Comparison of ENCODE assay signal across 12 cellular contexts in genomic region chr12:104275689-104276088, GRCh38. TPM values are rescaled to one million over a fixed set of nuclear protein-coding genes. Genes with fewer than 3 reads are reported as not detected.
DNase-seq lines count a peak whose midpoint lies in the region; ATAC-seq, FAIRE-seq and TF ChIP-seq lines count a peak whose summit lies in the region.
"Had no signal": no experiment of that assay in that cellular context is flagged by ENCODE, and none has a peak within 500 bp of the region (broad histone marks: within the 10 kb centered on the region; RNA-seq: fewer than 3 reads in every experiment).

No MANE protein-coding gene starts in this region.

- peaks cover 9% of the 10 kb centered on the region for H3K27me3 Mint-ChIP-seq in activated CD8-positive, alpha-beta T cell treated with anti-CD3 and anti-CD28 coated beads, Interleukin-2, amount 10 ng/mL, durations not matched to agents 7 days and 5 days (ENCODE audit: low read depth)
- H3K27me3 Mint-ChIP-seq in activated CD8-positive, alpha-beta T cell treated with anti-CD3 and anti-CD28 coated beads for 36 hours, result no peaks in the 10 kb centered on the region

- no peaks in the 10 kb centered on the region for H3K79me2 ChIP-seq in GM12878 (ENCODE audit: control insufficient read depth, insufficient read depth, low read length)

- CTCF ChIA-PET in activated CD8-positive, alpha-beta T cell treated with anti-CD3 and anti-CD28 coated beads, Interleukin-2, amount 10 ng/mL, durations not matched to agents 7 days and 5 days (lab: Charles Lee), result interaction anchor here (1.1 kb wide), 1 partner anchor 23 kb away, joined by 3 read pairs; no protein-coding TSS in a partner anchor
- CTCF ChIA-PET in activated CD8-positive, alpha-beta T cell treated with anti-CD3 and anti-CD28 coated beads for 36 hours (lab: Charles Lee), result interaction anchor here (0.8 to 1.2 kb wide), 3 partner anchors 11 to 60 kb away, joined by 3 to 5 read pairs (median 3); partner anchors contain the start of gene TXNRD1
- CTCF ChIA-PET in GM12878 (lab: Yijun Ruan, JAX), result interaction anchor here (1.2 to 2.5 kb wide), 4 partner anchors 9 to 166 kb away, joined by 3 to 24 read pairs (median 4); no protein-coding TSS in a partner anchor

- TF ChIP-seq POLR2A in GM12878 (IDR thresholded peaks at IDR 0.05; ENCODE audit: low read depth, low read length) (no peak), heart left ventricle (IDR thresholded peaks at IDR 0.05) (no peak), gastroesophageal sphincter (IDR thresholded peaks at IDR 0.05) (no peak)

- RAD21 ChIA-PET in GM12878 (lab: Charles Lee; ENCODE audit: unreplicated experiment), result interaction anchor here (0.8 to 3.1 kb wide), 5 partner anchors 9 to 596 kb away, joined by 3 to 41 read pairs (median 3); no protein-coding TSS in a partner anchor

- TF ChIP-seq EP300 in GM12878 (IDR thresholded peaks at IDR 0.05; ENCODE audit: borderline replicate concordance in 1 of 2, control insufficient read depth in 1 of 2, low read depth in 2 of 2, low read length in 2 of 2) (no peak), gastroesophageal sphincter (IDR thresholded peaks at IDR 0.05) (no peak)

- H3K36me3 ChIP-seq in GM12878 (ENCODE audit: control insufficient read depth in 2 of 2, insufficient read depth in 2 of 2, low read length in 1 of 2) (no peaks in the 10 kb centered on the region), thoracic aorta (no peaks in the 10 kb centered on the region), heart left ventricle (no peaks in the 10 kb centered on the region), gastroesophageal sphincter (no peaks in the 10 kb centered on the region)
- H3K36me3 ChIP-seq: BE2C, heart right ventricle had no signal

- SMC1A ChIA-PET in GM12878 (lab: Charles Lee; ENCODE audit: uncharacterized antibody, unreplicated experiment), result interaction anchor here (0.5 to 3.9 kb wide), 6 partner anchors 9 to 82 kb away, joined by 3 to 58 read pairs (median 4); partner anchors contain the start of gene EID3

- DNase-seq in activated CD8-positive, alpha-beta T cell treated with anti-CD3 and anti-CD28 coated beads, Interleukin-2, amount 10 ng/mL, durations not matched to agents 7 days and 5 days, result no peak
- no peak for DNase-seq in activated CD8-positive, alpha-beta T cell treated with anti-CD3 and anti-CD28 coated beads for 36 hours
- DNase-seq in GM12878 (ENCODE audit: low read depth, low spot score), result no peak
- DNase-seq in thoracic aorta (ENCODE audit: low spot score), result no peak
- no peak for DNase-seq in heart left ventricle
- DNase-seq in left colon, result no peak
- DNase-seq: activated gamma-delta T cell treated with Interleukin-2 at 50 U/mL for 16 hours, BE2C, heart right ventricle had no signal

- peak overlapping the region; percentile 90 for H2AFZ ChIP-seq in GM12878 (ENCODE audit: control insufficient read depth, low read depth, low read length)

- H3K27me3 ChIP-seq in GM12878 (replicated peaks in 1 of 2; ENCODE audit: control insufficient read depth in 2 of 2, insufficient read depth in 2 of 2, low read length in 1 of 2), result no peaks in the 10 kb centered on the region
- no peaks in the 10 kb centered on the region for H3K27me3 ChIP-seq in thoracic aorta (replicated peaks; ENCODE audit: insufficient read depth)
- H3K27me3 ChIP-seq in heart left ventricle, result no peaks in the 10 kb centered on the region
- H3K27me3 ChIP-seq in gastroesophageal sphincter, result no peaks in the 10 kb centered on the region
- H3K27me3 ChIP-seq: BE2C, heart right ventricle had no signal

- H3K4me2 ChIP-seq in GM12878 (ENCODE audit: control insufficient read depth, insufficient read depth), result peak overlapping the region; percentile 91

- peaks cover 11% of the 10 kb centered on the region for H3K4me1 ChIP-seq in GM12878 (ENCODE audit: control insufficient read depth, insufficient read depth, low read length)
- H3K4me1 ChIP-seq in thoracic aorta (ENCODE audit: control insufficient read depth in 1 of 2, low read depth in 2 of 2), result peaks cover 0 to 22% of the 10 kb centered on the region in 2 donors
- H3K4me1 ChIP-seq in heart left ventricle, result peaks cover 0 to 9% (median 3%) of the 10 kb centered on the region in 12 donors
- peaks cover 0 to 6% (median 0%) of the 10 kb centered on the region in 3 donors for H3K4me1 ChIP-seq in gastroesophageal sphincter
- H3K4me1 ChIP-seq: BE2C had no signal

- no peaks in the 10 kb centered on the region for H3K9me3 Mint-ChIP-seq in activated CD8-positive, alpha-beta T cell treated with anti-CD3 and anti-CD28 coated beads, Interleukin-2, amount 10 ng/mL, durations not matched to agents 7 days and 5 days (ENCODE audit: insufficient read depth)
- H3K9me3 Mint-ChIP-seq in activated CD8-positive, alpha-beta T cell treated with anti-CD3 and anti-CD28 coated beads for 36 hours, result no peaks in the 10 kb centered on the region

- no TSS peak for BruUV-seq in GM12878 (replicated peaks; lab: Mats Ljungman, UMichigan)

- in situ Hi-C loops in GM12878 (cut with MboI), result no loop called here

- no peak for TF ChIP-seq RAD21 in GM12878 (IDR thresholded peaks at IDR 0.05; ENCODE audit: insufficient read depth, low read depth, low read length)

- H4K20me1 ChIP-seq in GM12878 (ENCODE audit: control insufficient read depth, insufficient read depth), result no peaks in the 10 kb centered on the region

- no peaks in the 10 kb centered on the region for H3K9me3 ChIP-seq in GM12878 (replicated peaks; ENCODE audit: control insufficient read depth, insufficient read depth, low read length)
- no peaks in the 10 kb centered on the region for H3K9me3 ChIP-seq in thoracic aorta
- no peaks in the 10 kb centered on the region for H3K9me3 ChIP-seq in heart left ventricle
- no peaks in the 10 kb centered on the region for H3K9me3 ChIP-seq in gastroesophageal sphincter
- H3K9me3 ChIP-seq: BE2C, heart right ventricle had no signal

- H3K27ac ChIP-seq in GM12878 (ENCODE audit: control insufficient read depth, insufficient read depth) (no peak overlapping the region), thoracic aorta (peak overlapping the region in 1 of 2 donors; percentile 5), heart left ventricle (no peak overlapping the region), gastroesophageal sphincter (no peak overlapping the region)
- H3K27ac ChIP-seq: heart right ventricle had no signal

- no peak overlapping the region for H3K27ac Mint-ChIP-seq in activated CD8-positive, alpha-beta T cell treated with anti-CD3 and anti-CD28 coated beads, Interleukin-2, amount 10 ng/mL, durations not matched to agents 7 days and 5 days
- H3K27ac Mint-ChIP-seq in activated CD8-positive, alpha-beta T cell treated with anti-CD3 and anti-CD28 coated beads for 36 hours, result no peak overlapping the region
- H3K27ac Mint-ChIP-seq: WTC11 had no signal

- peak overlapping the region; percentile 57; the same call in 1 of the 2 replicates for H3K9ac ChIP-seq in GM12878 (ENCODE audit: control insufficient read depth, insufficient read depth, low read length)

- no peaks in the 10 kb centered on the region for H3K36me3 Mint-ChIP-seq in activated CD8-positive, alpha-beta T cell treated with anti-CD3 and anti-CD28 coated beads, Interleukin-2, amount 10 ng/mL, durations not matched to agents 7 days and 5 days (ENCODE audit: low read depth)
- H3K36me3 Mint-ChIP-seq in activated CD8-positive, alpha-beta T cell treated with anti-CD3 and anti-CD28 coated beads for 36 hours (ENCODE audit: low read depth), result no peaks in the 10 kb centered on the region
- H3K36me3 Mint-ChIP-seq: WTC11 had no signal

- intact Hi-C loops in activated CD8-positive, alpha-beta T cell treated with anti-CD3 and anti-CD28 coated beads for 36 hours (cut with micrococcal nuclease), result no loop called here
- intact Hi-C loops in GM12878 (cut with micrococcal nuclease; ENCODE audit: unreplicated experiment) (no loop called here), heart left ventricle (cut with DNase I) (no loop called here), left colon (cut with DNase I, micrococcal nuclease) (no loop called here)

- peaks cover 9% of the 10 kb centered on the region for H3K4me1 Mint-ChIP-seq in activated CD8-positive, alpha-beta T cell treated with anti-CD3 and anti-CD28 coated beads, Interleukin-2, amount 10 ng/mL, durations not matched to agents 7 days and 5 days (ENCODE audit: low read depth)
- H3K4me1 Mint-ChIP-seq in activated CD8-positive, alpha-beta T cell treated with anti-CD3 and anti-CD28 coated beads for 36 hours (ENCODE audit: low read depth), result peaks cover 3% of the 10 kb centered on the region
- H3K4me1 Mint-ChIP-seq: WTC11 had no signal

- POLR2A ChIA-PET in activated CD8-positive, alpha-beta T cell treated with anti-CD3 and anti-CD28 coated beads, Interleukin-2, amount 10 ng/mL, durations not matched to agents 7 days and 5 days (lab: Charles Lee), result interaction anchor here (2.5 kb wide), 1 partner anchor 11 kb away, joined by 15 read pairs; no protein-coding TSS in a partner anchor
- POLR2A ChIA-PET in activated CD8-positive, alpha-beta T cell treated with anti-CD3 and anti-CD28 coated beads for 36 hours (lab: Charles Lee), result interaction anchor here (1.0 to 1.4 kb wide), 3 partner anchors 11 to 525 kb away, joined by 3 to 4 read pairs (median 3); no protein-coding TSS in a partner anchor
- POLR2A ChIA-PET in GM12878 (lab: Charles Lee), result interaction anchor here (1.1 to 5.8 kb wide), 2 partner anchors 12 to 28 kb away, joined by 4 to 56 read pairs; partner anchors contain the start of gene EID3

- FAIRE-seq in GM12878 (lab: Jason Lieb, UNC), result no peak

- no peak for ATAC-seq in activated CD8-positive, alpha-beta T cell treated with anti-CD3 and anti-CD28 coated beads, Interleukin-2, amount 10 ng/mL, durations not matched to agents 7 days and 5 days
- ATAC-seq in activated CD8-positive, alpha-beta T cell treated with anti-CD3 and anti-CD28 coated beads for 36 hours, result no peak
- ATAC-seq in HG03565 (IDR thresholded peaks at IDR 0.05; ENCODE audit: unreplicated experiment), result peak; percentile 16
- peak; percentile 72 for ATAC-seq in GM12878
- ATAC-seq in thoracic aorta (ENCODE audit: insufficient number of reproducible peaks, low FRiP score, low read depth), result no peak
- no peak for ATAC-seq in heart left ventricle
- ATAC-seq in left colon, result no peak
- ATAC-seq in gastroesophageal sphincter, result no peak
- ATAC-seq: WTC11 had no signal

- peak overlapping the region; percentile 40; the same call in 1 of the 2 replicates for H3K4me3 ChIP-seq in GM12878
- peak overlapping the region; percentile 60 for H3K4me3 ChIP-seq in thoracic aorta
- H3K4me3 ChIP-seq in heart left ventricle, result no peak overlapping the region
- H3K4me3 ChIP-seq in gastroesophageal sphincter, result no peak overlapping the region
- H3K4me3 ChIP-seq: heart right ventricle had no signal

- peak overlapping the region; percentile 57 for H3K4me3 Mint-ChIP-seq in activated CD8-positive, alpha-beta T cell treated with anti-CD3 and anti-CD28 coated beads, Interleukin-2, amount 10 ng/mL, durations not matched to agents 7 days and 5 days
- no peak overlapping the region for H3K4me3 Mint-ChIP-seq in activated CD8-positive, alpha-beta T cell treated with anti-CD3 and anti-CD28 coated beads for 36 hours
- H3K4me3 Mint-ChIP-seq: WTC11 had no signal

- 6% methylated on average over 5 of the region's 5 CpGs for WGBS in GM12878 (ENCODE audit: insufficient coverage, insufficient replicate concordance, low lambda C conversion rate, missing lambda C conversion rate)
- 74 to 82% (median 79%) methylated on average over 5 of the region's 5 CpGs for WGBS in heart left ventricle, 4 donors
- 54 to 66% methylated on average over 3 to 5 of the region's 5 CpGs for WGBS in gastroesophageal sphincter (ENCODE audit: low coverage in 1 of 2), 2 donors

- no peak for TF ChIP-seq CTCF in activated CD8-positive, alpha-beta T cell treated with anti-CD3 and anti-CD28 coated beads for 36 hours (IDR thresholded peaks at IDR 0.05)
- TF ChIP-seq CTCF in GM12878 (IDR thresholded peaks at IDR 0.05 in 2 of 3, conservative IDR thresholded peaks at IDR 0.05 in 1 of 3; ENCODE audit: control insufficient read depth in 2 of 3, extremely low read depth in 1 of 3, insufficient read depth in 1 of 3, low read depth in 3 of 3, low read length in 3 of 3) (no peak), thoracic aorta (IDR thresholded peaks at IDR 0.05) (no peak), heart left ventricle (IDR thresholded peaks at IDR 0.05) (no peak), gastroesophageal sphincter (IDR thresholded peaks at IDR 0.05) (no peak)

RNA-seq across cellular contexts. Expression of gene EID3, which starts 27.9 kb away (rescaled TPM):
- 1 to 10 TPM; 7.2 to 7.8 TPM for total RNA-seq in activated CD8-positive, alpha-beta T cell treated with anti-CD3 and anti-CD28 coated beads, Interleukin-2, amount 10 ng/mL, durations not matched to agents 7 days and 5 days
- total RNA-seq in activated CD8-positive, alpha-beta T cell treated with anti-CD3 and anti-CD28 coated beads for 36 hours, result 1 to 10 TPM; 3.7 to 4.8 TPM
- total RNA-seq in GM12878 (2013; cell fraction: nucleolus; rRNA removed), result 27.6 and 32.9 TPM in 2 replicates
- 4.1 and 5.0 TPM in 2 replicates for total RNA-seq in GM12878 (2014; rRNA removed)
- total RNA-seq in GM12878 (2014; rRNA removed; fragmentation: Illumina TruSeq; extraction: Trizol), result 6.4 and 7.0 TPM in 2 replicates
- 3.4 and 4.5 TPM in 2 replicates for total RNA-seq in GM12878 (2021)
- 3.2 TPM for polyA plus RNA-seq in GM12878 (2011; ENCODE audit: low read depth)
- 0.86 and 0.92 TPM in 2 replicates for polyA plus RNA-seq in GM12878 (2011; rRNA removed)
- 0.19 and 0.35 TPM in 2 replicates for polyA plus RNA-seq in GM12878 (2011; cell fraction: cytosol; rRNA removed)
- polyA plus RNA-seq in GM12878 (2011; cell fraction: nucleus; rRNA removed), result 1.3 and 3.1 TPM in 2 replicates
- 2.7 and 4.7 TPM in 2 replicates for polyA plus RNA-seq in GM12878 (2012)
- polyA plus RNA-seq in GM12878 (2014; fragmentation: Illumina TruSeq; extraction: Trizol), result 3.8 and 4.9 TPM in 2 replicates
- 1 to 10 TPM; 1.6 to 2.2 TPM for polyA plus RNA-seq in GM12878 (2014; fragmentation: Nextera tagmentation; extraction: Ambion mirVana)
- polyA plus RNA-seq in GM12878 (2014; rRNA removed), result 3.8 and 6.0 TPM in 2 replicates
- 1 to 10 TPM; 5.0 to 5.4 TPM for polyA plus RNA-seq in GM12878 (2016; fragmentation: Nextera tagmentation; extraction: Ambion mirVana)
- polyA minus RNA-seq in GM12878 (2011; rRNA and poly(A)+ RNA removed), result 2.9 and 3.2 TPM in 2 replicates
- not detected in 2 replicates for polyA minus RNA-seq in GM12878 (2011; cell fraction: cytosol; rRNA and poly(A)+ RNA removed)
- polyA minus RNA-seq in GM12878 (2011; cell fraction: nucleus; rRNA and poly(A)+ RNA removed), result 3.6 and 10.2 TPM in 2 replicates
- total RNA-seq in thoracic aorta, result 10 to 100 TPM; 32.7 to 33.7 TPM
- total RNA-seq in heart left ventricle, result 1 to 10 TPM in 6 of 9 donors, under 1 TPM in 3; 0.44 to 4.0 (median 1.3) TPM
- polyA plus RNA-seq in heart left ventricle, result 1 to 10 TPM in 1 of 2 donors, under 1 TPM in 1; 0.55 to 1.6 TPM
- total RNA-seq in left colon, result 1 to 10 TPM; 2.4 to 2.5 TPM
- total RNA-seq in gastroesophageal sphincter, result 10 to 100 TPM in 3 of 4 donors, 1 to 10 TPM in 1; 6.2 to 24.9 (median 15.0) TPM

Comparison
In these comparisons a context has a peak if more than half of its experiments do, and no peak if none do; other contexts are left out.
1. ATAC-seq: peak in HG03565 (single experiment) and GM12878 (single experiment); none in activated CD8-positive, alpha-beta T cell treated with anti-CD3 and anti-CD28 coated beads, Interleukin-2, amount 10 ng/mL, durations not matched to agents 7 days and 5 days (single experiment), activated CD8-positive, alpha-beta T cell treated with anti-CD3 and anti-CD28 coated beads for 36 hours (single experiment), thoracic aorta (single experiment), heart left ventricle (0 of 4), left colon (single experiment) and gastroesophageal sphincter (single experiment).
2. H3K4me3 ChIP-seq: peak in GM12878 (single experiment) and thoracic aorta (single experiment); none in heart left ventricle (0 of 12) and gastroesophageal sphincter (0 of 2).